In genomic region chr20:62126141-62126540, GRCh38 we compare ENCODE assay signal across 36 cellular contexts.
"Had no signal": no experiment of that assay in that cellular context is flagged by ENCODE, and none has a peak within 500 bp of the region (broad histone marks: within the 10 kb centered on the region; RNA-seq: fewer than 3 reads in every experiment).

No MANE protein-coding gene starts in this region.

- H3K27me3 ChIP-seq: adrenal gland, body of pancreas, breast epithelium had no signal

- FAIRE-seq: astrocyte, RCC 7860 had no signal

- H3K9me3 ChIP-seq: adrenal gland, body of pancreas, breast epithelium had no signal

- ATAC-seq: activated CD8-positive, alpha-beta T cell treated with anti-CD3 and anti-CD28 coated beads for 36 hours; activated naive CD4-positive, alpha-beta T cell treated with anti-CD3 and anti-CD28 coated beads, Interleukin-2, amount 50 U/mL, for 72 hours; activated T-cell treated with anti-CD3 and anti-CD28 coated beads, Interleukin-2, amount 50 U/mL, for 72 hours; activated T-helper 17 cell treated with anti-CD3 and anti-CD28 coated beads, Interleukin-2, amount 50 U/mL, for 72 hours; body of pancreas; PC-3; Right ventricle myocardium inferior; SK-N-SH treated with all-trans-retinoic acid at 6 μM for 48 hours had no signal

- H3K27ac ChIP-seq: adrenal gland, body of pancreas, breast epithelium, RWPE1, VCaP had no signal

- DNase-seq: activated B cell treated with CpG ODN at 0.5 μM for 24 hours; activated CD4-positive, alpha-beta T cell treated with anti-CD3 and anti-CD28 coated beads for 48 hours; activated CD4-positive, alpha-beta T cell treated with anti-CD3 and anti-CD28 coated beads, Interleukin-2, amount 50 U/mL, for 4 hours; activated CD4-positive, CD25-positive, alpha-beta regulatory T cell treated with anti-CD3 and anti-CD28 coated beads, Interleukin-2, amount 50 U/mL, for 72 hours; activated CD8-positive, alpha-beta T cell treated with anti-CD3 and anti-CD28 coated beads for 36 hours; activated effector memory CD4-positive, alpha-beta T cell treated with anti-CD3 and anti-CD28 coated beads, Interleukin-2, amount 50 U/mL, for 16 hours; activated naive CD4-positive, alpha-beta T cell; activated T-cell treated with anti-CD3 and anti-CD28 coated beads, Interleukin-2, amount 50 U/mL, for 1 hour; activated T-cell treated with anti-CD3 and anti-CD28 coated beads, Interleukin-2, amount 50 U/mL, for 72 hours; adrenal gland; body of pancreas; cerebellar nuclear complex; NCI-H1048; NCI-H1105 treated with DMSO at 0.1 percent for 48 hours; NCI-H1436; NCI-H1694; NCI-H1930; NCI-H2081 treated with DMSO at 0.1 percent for 48 hours; NCI-H226; NCI-H446 treated with DMSO at 0.1 percent for 48 hours; NCI-H524 treated with DMSO at 0.1 percent for 48 hours; NK-92 treated with Interleukin-12 subunit alpha and Interleukin-12 subunit beta, amount 100 ng/mL, for 24 hours; PC-3; SIG-M5; T-helper 1 cell; T-helper 2 cell; T-helper 9 cell had no signal

- H3K4me3 ChIP-seq: adrenal gland, body of pancreas, breast epithelium had no signal
